ENCODE assay signal across 21 cellular contexts in genomic region chr4:124433044-124433443, GRCh38.
DNase-seq lines count a peak whose midpoint lies in the region; ATAC-seq, FAIRE-seq and TF ChIP-seq lines count a peak whose summit lies in the region.
"Had no signal": no experiment of that assay in that cellular context is flagged by ENCODE, and none has a peak within 500 bp of the region (broad histone marks: within the 10 kb centered on the region; RNA-seq: fewer than 3 reads in every experiment).

No MANE protein-coding gene starts in this region.

- H3K4me1 Mint-ChIP-seq in naive thymus-derived CD4-positive, alpha-beta T cell, result no peaks in the 10 kb centered on the region
- H3K4me1 Mint-ChIP-seq: CD4-positive, alpha-beta memory T cell had no signal

- H2BK5ac ChIP-seq in IMR-90 (ENCODE audit: low read depth, low read length, poor library complexity, severe bottlenecking), result no peak overlapping the region

- intact Hi-C loops in IMR-90 (cut with micrococcal nuclease), result no loop called here
- intact Hi-C loops in endothelial cell of umbilical vein (cut with micrococcal nuclease), result loop anchor here (1.0 to 10.0 kb wide), 5 partner anchors 45 to 1306 kb away; partner anchors contain the start of gene ANKRD50
- intact Hi-C loops in naive thymus-derived CD4-positive, alpha-beta T cell (cut with micrococcal nuclease), result no loop called here
- intact Hi-C loops in uterus (cut with DNase I; ENCODE audit: low total_unique reads), result no loop called here
- intact Hi-C loops in adrenal gland (cut with DNase I), result no loop called here

- H4K5ac ChIP-seq in IMR-90 (ENCODE audit: low read depth, low read length), result no peak overlapping the region

- TF ChIP-seq POLR2A in IMR-90 (IDR thresholded peaks at IDR 0.05; ENCODE audit: low read depth, low read length) (no peak), endothelial cell of umbilical vein (IDR thresholded peaks at IDR 0.05; ENCODE audit: low read depth, low read length) (peak; percentile 54), uterus (IDR thresholded peaks at IDR 0.05) (no peak), adrenal gland (IDR thresholded peaks at IDR 0.05) (no peak)

- no peak for TF ChIP-seq RAD21 in IMR-90 (IDR thresholded peaks at IDR 0.05; ENCODE audit: low read length)

- no peak for ATAC-seq in IMR-90 (ENCODE audit: low read depth)
- ATAC-seq in naive thymus-derived CD4-positive, alpha-beta T cell, result no peak
- ATAC-seq: HepG2, Panc1 had no signal

- peaks cover 0 to 12% (median 0%) of the 10 kb centered on the region in 11 donors for H3K9me3 Mint-ChIP-seq in naive thymus-derived CD4-positive, alpha-beta T cell

- no peak overlapping the region for H3K27ac Mint-ChIP-seq in naive thymus-derived CD4-positive, alpha-beta T cell
- H3K27ac Mint-ChIP-seq: CD4-positive, alpha-beta memory T cell had no signal

- H3K36me3 ChIP-seq in IMR-90 (ENCODE audit: control insufficient read depth, insufficient read depth, low read length) (no peaks in the 10 kb centered on the region), endothelial cell of umbilical vein (ENCODE audit: control insufficient read depth in 2 of 2, extremely low read depth in 1 of 2, insufficient read depth in 2 of 2, low read length in 2 of 2) (no peaks in the 10 kb centered on the region), skeletal muscle satellite cell (ENCODE audit: insufficient read depth, low read length) (no peaks in the 10 kb centered on the region), uterus (no peaks in the 10 kb centered on the region), adrenal gland (replicated peaks in 1 of 2) (no peaks in the 10 kb centered on the region)
- no peaks in the 10 kb centered on the region for H3K36me3 ChIP-seq in naive thymus-derived CD4-positive, alpha-beta T cell (ENCODE audit: control insufficient read depth in 2 of 3, insufficient read depth in 3 of 3, low read length in 3 of 3)
- H3K36me3 ChIP-seq: BE2C, SJSA1 had no signal

- H3K27me3 ChIP-seq in IMR-90 (ENCODE audit: control insufficient read depth, insufficient read depth, low read length), result no peaks in the 10 kb centered on the region
- H3K27me3 ChIP-seq in endothelial cell of umbilical vein (ENCODE audit: control insufficient read depth in 2 of 2, insufficient read depth in 2 of 2, low read length in 2 of 2), result no peaks in the 10 kb centered on the region
- no peaks in the 10 kb centered on the region for H3K27me3 ChIP-seq in skeletal muscle satellite cell (ENCODE audit: control insufficient read depth, insufficient read depth, low read length)
- H3K27me3 ChIP-seq in naive thymus-derived CD4-positive, alpha-beta T cell (ENCODE audit: control insufficient read depth in 2 of 2, insufficient read depth in 2 of 2, low read length in 2 of 2), result no peaks in the 10 kb centered on the region
- H3K27me3 ChIP-seq in uterus, result no peaks in the 10 kb centered on the region
- H3K27me3 ChIP-seq in adrenal gland, result no peaks in the 10 kb centered on the region
- H3K27me3 ChIP-seq: BE2C, SJSA1 had no signal

- no peaks in the 10 kb centered on the region for H3K27me3 Mint-ChIP-seq in naive thymus-derived CD4-positive, alpha-beta T cell
- H3K27me3 Mint-ChIP-seq: CD4-positive, alpha-beta memory T cell had no signal

- no peak overlapping the region for H3K18ac ChIP-seq in IMR-90 (ENCODE audit: low read depth, low read length)

- H2BK20ac ChIP-seq in IMR-90 (ENCODE audit: low read depth, low read length), result no peak overlapping the region; the same call in 1 of the 2 replicates

- no peak overlapping the region for H3K9ac ChIP-seq in IMR-90 (ENCODE audit: low read depth, low read length)
- H3K9ac ChIP-seq in endothelial cell of umbilical vein (replicated peaks; ENCODE audit: extremely low read depth, insufficient read depth, low read length), result peak overlapping the region; percentile 87
- H3K9ac ChIP-seq in skeletal muscle satellite cell (ENCODE audit: low read depth, low read length), result peak overlapping the region; percentile 37

- H3K4ac ChIP-seq in IMR-90 (ENCODE audit: low read depth, low read length), result no peak overlapping the region

- H3K4me1 ChIP-seq in IMR-90 (ENCODE audit: control insufficient read depth, insufficient read depth, low read length), result peaks cover 2% of the 10 kb centered on the region
- H3K4me1 ChIP-seq in endothelial cell of umbilical vein (ENCODE audit: control insufficient read depth, extremely low read depth, insufficient read depth, low read length), result peaks cover 75% of the 10 kb centered on the region
- peaks cover 56% of the 10 kb centered on the region for H3K4me1 ChIP-seq in skeletal muscle satellite cell (ENCODE audit: control insufficient read depth, insufficient read depth, low read length)
- no peaks in the 10 kb centered on the region for H3K4me1 ChIP-seq in naive thymus-derived CD4-positive, alpha-beta T cell (ENCODE audit: control insufficient read depth in 2 of 2, insufficient read depth in 2 of 2, low read length in 2 of 2)
- no peaks in the 10 kb centered on the region for H3K4me1 ChIP-seq in uterus
- H3K4me1 ChIP-seq in adrenal gland (replicated peaks in 1 of 2), result peaks cover 0 to 5% of the 10 kb centered on the region in 2 donors
- H3K4me1 ChIP-seq: BE2C, SJSA1 had no signal

- H2AK9ac ChIP-seq in IMR-90 (replicated peaks; ENCODE audit: low read depth, low read length, poor library complexity), result no peak overlapping the region

- FAIRE-seq in endothelial cell of umbilical vein (lab: Jason Lieb, UNC), result no peak
- FAIRE-seq: GM12892, H1, HepG2 had no signal

- H3K9me1 ChIP-seq in IMR-90 (ENCODE audit: insufficient read depth, low read length) (peaks cover 4% of the 10 kb centered on the region), endothelial cell of umbilical vein (replicated peaks; ENCODE audit: control insufficient read depth, extremely low read depth, insufficient read depth, low read length) (no peaks in the 10 kb centered on the region)

- H4K20me1 ChIP-seq in IMR-90 (ENCODE audit: insufficient read depth, low read length), result no peaks in the 10 kb centered on the region
- no peaks in the 10 kb centered on the region for H4K20me1 ChIP-seq in endothelial cell of umbilical vein (replicated peaks; ENCODE audit: control insufficient read depth, extremely low read depth, insufficient read depth, low read length)

- H2BK15ac ChIP-seq in IMR-90 (ENCODE audit: low read depth, low read length), result no peak overlapping the region

- peak overlapping the region; percentile 55; the same call in 1 of the 2 replicates for H3K14ac ChIP-seq in IMR-90 (replicated peaks; ENCODE audit: low read depth, low read length)

- dilution Hi-C loops in IMR-90 (cut with HindIII; ENCODE audit: low sequenced_read_pairs, unreplicated experiment), result no loop called here
- dilution Hi-C loops in endothelial cell of umbilical vein (cut with MboI; ENCODE audit: extremely low pct_ligation_motif_present, low sequenced_read_pairs), result no loop called here

- TF ChIP-seq CTCF in IMR-90 (conservative IDR thresholded peaks at IDR 0.05; ENCODE audit: low read depth, low read length) (no peak), endothelial cell of umbilical vein (IDR thresholded peaks at IDR 0.05; ENCODE audit: extremely low read depth in 1 of 2, insufficient read depth in 1 of 2, low read depth in 1 of 2, low read length in 2 of 2) (no peak), uterus (IDR thresholded peaks at IDR 0.05) (no peak), adrenal gland (IDR thresholded peaks at IDR 0.05) (no peak)

- H3K27ac ChIP-seq in IMR-90 (ENCODE audit: insufficient read depth, low read length) (no peak overlapping the region), endothelial cell of umbilical vein (ENCODE audit: insufficient read depth, low read depth, low read length) (peak overlapping the region; percentile 98), uterus (no peak overlapping the region), adrenal gland (peak overlapping the region in 1 of 5 donors; percentile 11)
- H3K27ac ChIP-seq in naive thymus-derived CD4-positive, alpha-beta T cell (ENCODE audit: low read depth, low read length), result no peak overlapping the region
- H3K27ac ChIP-seq: 22Rv1, SJSA1 had no signal

- H4K8ac ChIP-seq in IMR-90 (ENCODE audit: low read depth in 2 of 2, low read length in 2 of 2), result peak overlapping the region in 1 of 2 experiments; percentile 15; a peak in 1 of 4 replicates

- H3K79me2 ChIP-seq in endothelial cell of umbilical vein (ENCODE audit: control insufficient read depth, insufficient read depth, low read length), result peaks cover 8% of the 10 kb centered on the region

- H4K91ac ChIP-seq in IMR-90 (ENCODE audit: insufficient read depth, low read depth, low read length), result no peak overlapping the region

- no peak overlapping the region for H3K4me3 ChIP-seq in IMR-90 (ENCODE audit: insufficient read depth, low read depth, low read length)
- H3K4me3 ChIP-seq in endothelial cell of umbilical vein (replicated peaks in 1 of 3; ENCODE audit: insufficient read depth in 1 of 3, low read depth in 1 of 3, low read length in 3 of 3), result peak overlapping the region in 1 of 3 experiments; percentile 4
- H3K4me3 ChIP-seq in skeletal muscle satellite cell (ENCODE audit: low read length), result no peak overlapping the region
- no peak overlapping the region for H3K4me3 ChIP-seq in naive thymus-derived CD4-positive, alpha-beta T cell (ENCODE audit: low read length)
- no peak overlapping the region for H3K4me3 ChIP-seq in uterus
- no peak overlapping the region for H3K4me3 ChIP-seq in adrenal gland
- H3K4me3 ChIP-seq: SJSA1 had no signal

- H2BK120ac ChIP-seq in IMR-90 (ENCODE audit: low read depth, low read length), result peak overlapping the region; percentile 30; the same call in 1 of the 2 replicates

- no peak overlapping the region for H3K23ac ChIP-seq in IMR-90 (ENCODE audit: low read depth, low read length)

- DNase-seq in DMS53 (lab: John Stamatoyannopoulos, UW) (peak; percentile 46), DMS53 treated with DMSO at 0.1 percent for 48 hours (lab: John Stamatoyannopoulos, UW; ENCODE audit: unreplicated experiment) (no peak), IMR-90 (no peak), endothelial cell of umbilical vein (ENCODE audit: low read depth, low spot score) (no peak), uterus (no peak), adrenal gland (no peak)
- no peak for DNase-seq in naive thymus-derived CD4-positive, alpha-beta T cell
- DNase-seq: BE2C; CD4-positive, alpha-beta memory T cell; KG1; NCI-H1417 treated with DMSO at 0.1 percent for 48 hours; NCI-H187 treated with DMSO at 0.1 percent for 48 hours; NCI-H345; NCI-H524 treated with DMSO at 0.1 percent for 48 hours had no signal

- POLR2A ChIA-PET in IMR-90 (lab: Charles Lee; ENCODE audit: unreplicated experiment) (no interaction called here), endothelial cell of umbilical vein (lab: Charles Lee) (interaction anchor here (2.3 kb wide), 1 partner anchor 99 kb away, joined by 9 read pairs; no protein-coding TSS in a partner anchor)
- POLR2A ChIA-PET in naive thymus-derived CD4-positive, alpha-beta T cell (lab: Charles Lee), result no interaction called here

- in situ Hi-C loops in IMR-90 (cut with MboI; ENCODE audit: low sequenced_read_pairs), result no loop called here

- H3K56ac ChIP-seq in IMR-90 (ENCODE audit: extremely low read depth, insufficient read depth, low read length), result no peak overlapping the region

- no TSS peak for BruUV-seq in IMR-90 (replicated peaks; lab: Mats Ljungman, UMichigan)
- no TSS peak for BruUV-seq in endothelial cell of umbilical vein (replicated peaks; lab: Mats Ljungman, UMichigan)

- no peaks in the 10 kb centered on the region for H3K79me1 ChIP-seq in IMR-90 (ENCODE audit: low read depth in 1 of 2, low read length in 2 of 2)

- H3K36me3 Mint-ChIP-seq in naive thymus-derived CD4-positive, alpha-beta T cell, result peaks cover 0 to 3% (median 0%) of the 10 kb centered on the region in 5 donors
- H3K36me3 Mint-ChIP-seq: CD4-positive, alpha-beta memory T cell had no signal

- no peak overlapping the region for H3K4me3 Mint-ChIP-seq in naive thymus-derived CD4-positive, alpha-beta T cell
- H3K4me3 Mint-ChIP-seq: CD4-positive, alpha-beta memory T cell had no signal

- H3K4me2 ChIP-seq in IMR-90 (ENCODE audit: low read depth, low read length), result no peak overlapping the region
- peak overlapping the region; percentile 68 for H3K4me2 ChIP-seq in endothelial cell of umbilical vein (ENCODE audit: insufficient read depth, low read length)
- peak overlapping the region; percentile 20 for H3K4me2 ChIP-seq in skeletal muscle satellite cell (ENCODE audit: low read length)

- peak overlapping the region; percentile 58; the same call in 1 of the 2 replicates for H2AK5ac ChIP-seq in IMR-90 (ENCODE audit: low read depth, low read length)

- no peak overlapping the region for H2AFZ ChIP-seq in IMR-90 (replicated peaks; ENCODE audit: low read length, poor library complexity)
- H2AFZ ChIP-seq in endothelial cell of umbilical vein (ENCODE audit: low read depth, low read length), result no peak overlapping the region

- H3K9me3 ChIP-seq in IMR-90 (ENCODE audit: control insufficient read depth, insufficient read depth, low read length), result no peaks in the 10 kb centered on the region
- no peaks in the 10 kb centered on the region for H3K9me3 ChIP-seq in endothelial cell of umbilical vein (replicated peaks; ENCODE audit: control insufficient read depth, insufficient read depth, low read length)
- no peaks in the 10 kb centered on the region for H3K9me3 ChIP-seq in skeletal muscle satellite cell (replicated peaks; ENCODE audit: low read length)
- H3K9me3 ChIP-seq in naive thymus-derived CD4-positive, alpha-beta T cell (ENCODE audit: control insufficient read depth in 2 of 3, low read length in 3 of 3), result no peaks in the 10 kb centered on the region
- no peaks in the 10 kb centered on the region for H3K9me3 ChIP-seq in uterus
- no peaks in the 10 kb centered on the region for H3K9me3 ChIP-seq in adrenal gland (replicated peaks in 1 of 3)
- H3K9me3 ChIP-seq: BE2C, SJSA1 had no signal

- CTCF ChIA-PET in IMR-90 (lab: Yijun Ruan, JAX) (no interaction called here), endothelial cell of umbilical vein (lab: Charles Lee) (interaction anchor here (0.8 to 3.7 kb wide), 3 partner anchors 45 to 207 kb away, joined by 3 to 39 read pairs (median 4); no protein-coding TSS in a partner anchor)
- CTCF ChIA-PET in naive thymus-derived CD4-positive, alpha-beta T cell (lab: Charles Lee), result no interaction called here

- WGBS in IMR-90 (ENCODE audit: extremely low coverage in 2 of 2, insufficient read length in 1 of 2), 2 experiments, result no CpG with 5 or more reads among the region's 3 CpGs
- 85 to 88% (median 86%) methylated on average over 3 of the region's 3 CpGs for WGBS in adrenal gland, 4 donors
